In genomic region chr6:116772450-116772849, GRCh38 we compare ENCODE assay signal across 11 cellular contexts. TPM values are rescaled to one million over a fixed set of nuclear protein-coding genes. Genes with fewer than 3 reads are reported as not detected.
"Had no signal": no experiment of that assay in that cellular context is flagged by ENCODE, and none has a peak within 500 bp of the region (broad histone marks: within the 10 kb centered on the region; RNA-seq: fewer than 3 reads in every experiment).

No MANE protein-coding gene starts in this region.

- H3K4me3 ChIP-seq: GM23248, GM23338 had no signal

- FAIRE-seq: H1, H54 had no signal

- H2AFZ ChIP-seq: GM23248, GM23338 had no signal

- H3K4me2 ChIP-seq: GM23338 had no signal

- H3K27ac ChIP-seq: GM23248 had no signal

- DNase-seq: GM23248, GOT3, H7, H9, HCEC 1CT, HFFc6 had no signal

- H3K9ac ChIP-seq: GM23248 had no signal

- ATAC-seq: GM23338, HCT116 had no signal

RNA-seq across cellular contexts. Expression of gene FAM162B, which starts 6.9 kb away (rescaled TPM):
- total RNA-seq: GM23248, H4 had no signal
- polyA plus RNA-seq: GM23248 had no signal

RNA-seq across cellular contexts. Expression of gene GPRC6A, which starts 56.4 kb away (rescaled TPM):
- total RNA-seq: GM23248, H4, H7, H9, HFFc6 had no signal
- polyA plus RNA-seq: GM23248 had no signal
